In genomic region chr2:232873909-232874641, GRCh38 we compare ENCODE assay signal across 1 cellular context.
TF ChIP-seq lines count a peak whose summit lies in the region.

No MANE protein-coding gene starts in this region.

TF ChIP-seq in HepG2, 621 proteins besides CTCF, POLR2A, EP300 and RAD21 (continued from another document and continues in another):
- TF ChIP-seq HMGXB4 (CRISPR knock-in tag; IDR thresholded peaks at IDR 0.05; ENCODE audit: borderline replicate concordance in 1 of 2, low read depth in 1 of 2): 0 out of 4 replicates have a peak, but pooled peaks of 1 of the 2 experiments have one; percentile 20
- no peak for TF ChIP-seq SIX4 (CRISPR knock-in tag; IDR thresholded peaks at IDR 0.05)
- TF ChIP-seq ISX (CRISPR knock-in tag; conservative IDR thresholded peaks at IDR 0.05): no peak
- TF ChIP-seq POLR2G (IDR thresholded peaks at IDR 0.05; ENCODE audit: low read depth, low read length): peak; percentile 55
- no peak for TF ChIP-seq DMTF1 (CRISPR knock-in tag; IDR thresholded peaks at IDR 0.05)
- no peak for TF ChIP-seq FIP1L1 (IDR thresholded peaks at IDR 0.05; ENCODE audit: borderline replicate concordance, insufficient read depth, low read depth, low read length)
- TF ChIP-seq ZNF75D (CRISPR knock-in tag; IDR thresholded peaks at IDR 0.05; ENCODE audit: borderline replicate concordance): no peak
- no peak for TF ChIP-seq TCF7 (IDR thresholded peaks at IDR 0.05; ENCODE audit: low read depth)
- TF ChIP-seq CENPX (CRISPR knock-in tag; IDR thresholded peaks at IDR 0.05): no peak
- no peak for TF ChIP-seq SOX13 (IDR thresholded peaks at IDR 0.05)
- TF ChIP-seq SOX13 (CRISPR knock-in tag; conservative IDR thresholded peaks at IDR 0.05 in 1 of 2, IDR thresholded peaks at IDR 0.05 in 1 of 2): no peak
- no peak for TF ChIP-seq MIXL1 (CRISPR knock-in tag; IDR thresholded peaks at IDR 0.05)
- no peak for TF ChIP-seq DRAP1 (CRISPR knock-in tag; IDR thresholded peaks at IDR 0.05)
- no peak for TF ChIP-seq CEBPB (IDR thresholded peaks at IDR 0.05; ENCODE audit: borderline replicate concordance, low read depth, low read length)
- TF ChIP-seq KDM5A (IDR thresholded peaks at IDR 0.05; ENCODE audit: borderline replicate concordance, low read length): no peak
- TF ChIP-seq NR0B2 (CRISPR knock-in tag; IDR thresholded peaks at IDR 0.05): no peak
- TF ChIP-seq NR2C2 (CRISPR knock-in tag; IDR thresholded peaks at IDR 0.05; ENCODE audit: borderline replicate concordance): 0 out of 2 replicates have a peak, but pooled peaks have one; percentile 53
- no peak for TF ChIP-seq ZNF629 (CRISPR knock-in tag; conservative IDR thresholded peaks at IDR 0.05)
- TF ChIP-seq GLI4 (CRISPR knock-in tag; IDR thresholded peaks at IDR 0.05; ENCODE audit: borderline replicate concordance): no peak
- TF ChIP-seq ATAD3A (CRISPR knock-in tag; IDR thresholded peaks at IDR 0.05): no peak
- TF ChIP-seq ZFP37 (CRISPR knock-in tag; IDR thresholded peaks at IDR 0.05; ENCODE audit: borderline replicate concordance): no peak
- no peak for TF ChIP-seq MYNN (CRISPR knock-in tag; IDR thresholded peaks at IDR 0.05; ENCODE audit: low read depth)
- TF ChIP-seq CBX1 (IDR thresholded peaks at IDR 0.05; ENCODE audit: low read depth): no peak
- TF ChIP-seq NFATC3 (CRISPR knock-in tag; IDR thresholded peaks at IDR 0.05): no peak
- no peak for TF ChIP-seq GLMP (CRISPR knock-in tag; IDR thresholded peaks at IDR 0.05; ENCODE audit: borderline replicate concordance)
- no peak for TF ChIP-seq ZNF639 (CRISPR knock-in tag; conservative IDR thresholded peaks at IDR 0.05)
- no peak for TF ChIP-seq THAP8 (CRISPR knock-in tag; IDR thresholded peaks at IDR 0.05; ENCODE audit: borderline replicate concordance)
- peak; percentile 57 for TF ChIP-seq ZFX (CRISPR knock-in tag; IDR thresholded peaks at IDR 0.05; ENCODE audit: low read depth)
- no peak for TF ChIP-seq ZNF513 (CRISPR knock-in tag; conservative IDR thresholded peaks at IDR 0.05)
- no peak for TF ChIP-seq AGO2 (optimal IDR thresholded peaks at IDR 0.05; ENCODE audit: low read depth, low read length)
- no peak for TF ChIP-seq FLYWCH1 (CRISPR knock-in tag; IDR thresholded peaks at IDR 0.05)
- TF ChIP-seq E2F1 (CRISPR knock-in tag; IDR thresholded peaks at IDR 0.05): no peak
- no peak for TF ChIP-seq SSRP1 (CRISPR knock-in tag; IDR thresholded peaks at IDR 0.05)
- no peak for TF ChIP-seq ZBTB33 (CRISPR knock-in tag; IDR thresholded peaks at IDR 0.05)
- no peak for TF ChIP-seq FOXO1 (CRISPR knock-in tag; IDR thresholded peaks at IDR 0.05)
- TF ChIP-seq ZNF446 (CRISPR knock-in tag; IDR thresholded peaks at IDR 0.05): no peak
- no peak for TF ChIP-seq ZNF431 (CRISPR knock-in tag; IDR thresholded peaks at IDR 0.05; ENCODE audit: borderline replicate concordance, low read depth)
- no peak for TF ChIP-seq KDM4B (CRISPR knock-in tag; IDR thresholded peaks at IDR 0.05)
- no peak for TF ChIP-seq SNAPC4 (CRISPR knock-in tag; IDR thresholded peaks at IDR 0.05)
- TF ChIP-seq PCBP1 (IDR thresholded peaks at IDR 0.05; ENCODE audit: borderline replicate concordance, low read depth, low read length): no peak
- no peak for TF ChIP-seq GTF2F1 (IDR thresholded peaks at IDR 0.05; ENCODE audit: low read length)
- TF ChIP-seq RCOR2 (CRISPR knock-in tag; IDR thresholded peaks at IDR 0.05): no peak
- TF ChIP-seq TEF (CRISPR knock-in tag; IDR thresholded peaks at IDR 0.05): no peak
- TF ChIP-seq CREB1 (IDR thresholded peaks at IDR 0.05): no peak
- TF ChIP-seq CREB1 (CRISPR knock-in tag; IDR thresholded peaks at IDR 0.05): no peak
- TF ChIP-seq ZNF350 (CRISPR knock-in tag; IDR thresholded peaks at IDR 0.05; ENCODE audit: borderline replicate concordance, low read depth): no peak
- TF ChIP-seq ZNF563 (CRISPR knock-in tag; IDR thresholded peaks at IDR 0.05): no peak
